In genomic region chr3:158168996-158169573, GRCh38 we compare ENCODE assay signal across 18 cellular contexts. TPM values are rescaled to one million over a fixed set of nuclear protein-coding genes. Genes with fewer than 3 reads are reported as not detected.
A peak's percentile ranks its signal among the peaks of the same experiment; 100 is the strongest.
DNase-seq lines count a peak whose midpoint lies in the region; ATAC-seq and TF ChIP-seq lines count a peak whose summit lies in the region.
"Had no signal": no experiment of that assay in that cellular context is flagged by ENCODE, and none has a peak within 500 bp of the region (broad histone marks: within the 10 kb centered on the region; RNA-seq: fewer than 3 reads in every experiment).

No MANE protein-coding gene starts in this region.

- CTCF ChIA-PET in SK-N-SH (lab: Yijun Ruan, JAX) (no interaction called here), OCI-LY7 (lab: Charles Lee; ENCODE audit: unreplicated experiment) (no interaction called here)

- H3K9me3 ChIP-seq in SK-N-SH = no peaks in the 10 kb centered on the region
- no peaks in the 10 kb centered on the region for H3K9me3 ChIP-seq in OCI-LY7 (ENCODE audit: low read length)
- H3K9me3 ChIP-seq: tibial nerve had no signal

- TF ChIP-seq CTCF in SK-N-SH (IDR thresholded peaks at IDR 0.05) = no peak
- no peak for TF ChIP-seq CTCF in choroid plexus epithelial cell (conservative IDR thresholded peaks at IDR 0.05; ENCODE audit: low read depth, low read length)
- no peak for TF ChIP-seq CTCF in OCI-LY7 (conservative IDR thresholded peaks at IDR 0.05; ENCODE audit: low read length)

- TF ChIP-seq EP300 in SK-N-SH (IDR thresholded peaks at IDR 0.05; ENCODE audit: borderline replicate concordance in 1 of 2, low read depth in 1 of 2, low read length in 1 of 2) = no peak

- peaks cover 3% of the 10 kb centered on the region; the same call in 1 of the 2 replicates for H3K79me2 ChIP-seq in SK-N-SH (ENCODE audit: insufficient read depth)
- H3K79me2 ChIP-seq in OCI-LY7 (ENCODE audit: insufficient read depth, low read depth, low read length) = no peaks in the 10 kb centered on the region

- peak overlapping the region in 1 of 2 experiments; percentile 47; a peak in 1 of 4 replicates for H3K27ac ChIP-seq in SK-N-SH (ENCODE audit: low read depth in 2 of 2, low read length in 1 of 2)
- no peak overlapping the region for H3K27ac ChIP-seq in OCI-LY7 (ENCODE audit: low read depth, low read length, poor library complexity, severe bottlenecking)

- H3K9me2 ChIP-seq in SK-N-SH (no peaks in the 10 kb centered on the region; the same call in 1 of the 2 replicates), OCI-LY7 (ENCODE audit: insufficient read depth, low read length) (no peaks in the 10 kb centered on the region)

- H2AFZ ChIP-seq in SK-N-SH (ENCODE audit: low read depth) = no peak overlapping the region
- no peak overlapping the region for H2AFZ ChIP-seq in OCI-LY7 (ENCODE audit: low read length)

- TF ChIP-seq RAD21 in SK-N-SH (IDR thresholded peaks at IDR 0.05; ENCODE audit: low read length) = no peak

- no peak for DNase-seq in SK-N-SH
- DNase-seq in NCI-H226 = peak; percentile 67
- peak; percentile 74 for DNase-seq in choroid plexus epithelial cell (ENCODE audit: low read depth)
- DNase-seq in smooth muscle cell of the brain vasculature (ENCODE audit: low read depth, low spot score) = peak; percentile 29
- DNase-seq in activated CD8-positive, alpha-beta memory T cell treated with anti-CD3 and anti-CD28 coated beads, Interleukin-2, amount 50 U/mL, for 48 hours = no peak
- DNase-seq in OCI-LY7 (ENCODE audit: low spot score) = no peak
- DNase-seq: ACHN; activated naive CD4-positive, alpha-beta T cell; activated T-cell treated with anti-CD3 and anti-CD28 coated beads for 4 hours; aorta; CD8-positive, alpha-beta T cell; foreskin melanocyte; NCI-H1417; NCI-H2171 treated with DMSO at 0.1 percent for 48 hours had no signal

- POLR2A ChIA-PET in SK-N-SH (lab: Yijun Ruan, JAX) = no interaction called here
- POLR2A ChIA-PET in OCI-LY7 (lab: Charles Lee) = interaction anchor here (0.7 to 1.5 kb wide), 3 partner anchors 9 to 54 kb away, joined by 3 to 7 read pairs (median 5); no protein-coding TSS in a partner anchor

- 93% methylated on average over 4 of the region's 4 CpGs for WGBS in SK-N-SH (ENCODE audit: low lambda C conversion rate)

- ATAC-seq in SK-N-SH treated with all-trans-retinoic acid at 6 μM for 48 hours (no peak), HG02623 (IDR thresholded peaks at IDR 0.05; ENCODE audit: unreplicated experiment) (no peak)
- ATAC-seq: stimulated activated memory B cell treated with anti-CD40 and anti-IgM and Interleukin-4, amounts not matched to agents 10 μg/mL and 1 μg/mL and 100 μg/mL, for 72 hours had no signal

- no peak overlapping the region for H3K4me3 ChIP-seq in SK-N-SH (ENCODE audit: low read depth in 2 of 2, low read length in 1 of 2)
- no peak overlapping the region for H3K4me3 ChIP-seq in choroid plexus epithelial cell (ENCODE audit: low read depth, low read length)
- H3K4me3 ChIP-seq in OCI-LY7 (ENCODE audit: low read depth, low read length, poor library complexity, severe bottlenecking) = no peak overlapping the region
- H3K4me3 ChIP-seq: tibial nerve had no signal

- H3K4me1 ChIP-seq in SK-N-SH (ENCODE audit: control insufficient read depth in 1 of 2, insufficient read depth in 2 of 2, low read depth in 1 of 2, low read length in 1 of 2) (peaks cover 18 to 41% of the 10 kb centered on the region in 2 experiments), OCI-LY7 (ENCODE audit: insufficient read depth, low read length, poor library complexity, severe bottlenecking) (no peaks in the 10 kb centered on the region)

- intact Hi-C loops in OCI-LY7 (cut with micrococcal nuclease; ENCODE audit: unreplicated experiment) = no loop called here

- H3F3A ChIP-seq in SK-N-SH (replicated peaks; ENCODE audit: insufficient read depth) = peaks cover 33% of the 10 kb centered on the region

- BruUV-seq in OCI-LY7 (replicated peaks; lab: Mats Ljungman, UMichigan) = no TSS peak

- H3K9ac ChIP-seq in SK-N-SH = no peak overlapping the region

- H3K27me3 ChIP-seq in SK-N-SH (ENCODE audit: insufficient read depth) = no peaks in the 10 kb centered on the region
- H3K27me3 ChIP-seq: tibial nerve had no signal

- H3K4me2 ChIP-seq in SK-N-SH = peak overlapping the region; percentile 9; the same call in 1 of the 2 replicates
- H3K4me2 ChIP-seq in OCI-LY7 (ENCODE audit: low read length) = no peak overlapping the region

- H4K20me1 ChIP-seq in SK-N-SH (ENCODE audit: insufficient read depth) = no peaks in the 10 kb centered on the region; the same call in 1 of the 2 replicates
- H4K20me1 ChIP-seq in OCI-LY7 (ENCODE audit: insufficient read depth, low read length) = no peaks in the 10 kb centered on the region

- H3K36me3 ChIP-seq in SK-N-SH (replicated peaks in 1 of 2; ENCODE audit: control insufficient read depth in 1 of 2, insufficient read depth in 2 of 2, low read length in 1 of 2) = peaks cover 0 to 8% of the 10 kb centered on the region in 2 experiments
- H3K36me3 ChIP-seq in OCI-LY7 (ENCODE audit: insufficient read depth, low read length) = peaks cover 7% of the 10 kb centered on the region; the same call in 1 of the 2 replicates

TF ChIP-seq in SK-N-SH, 30 proteins besides CTCF, POLR2A, EP300 and RAD21:
- TF ChIP-seq NFIC (IDR thresholded peaks at IDR 0.05; ENCODE audit: borderline replicate concordance) = peak; percentile 48; the same call in 1 of the 2 replicates
- TF ChIP-seq IRF3 (IDR thresholded peaks at IDR 0.05; ENCODE audit: low read depth, low read length) = no peak
- TF ChIP-seq TCF12 (IDR thresholded peaks at IDR 0.05) = no peak

TF ChIP-seq in SK-N-SH treated with all-trans-retinoic acid at 6 μM for 48 hours, 23 proteins besides CTCF, POLR2A, EP300 and RAD21:
- TF ChIP-seq OSR1 (CRISPR knock-in tag; IDR thresholded peaks at IDR 0.05) = no peak
- TF ChIP-seq PATZ1 (CRISPR knock-in tag; IDR thresholded peaks at IDR 0.05; ENCODE audit: borderline replicate concordance) = no peak
- TF ChIP-seq ZNF70 (CRISPR knock-in tag; IDR thresholded peaks at IDR 0.05) = no peak
- TF ChIP-seq TOX (CRISPR knock-in tag; IDR thresholded peaks at IDR 0.05; ENCODE audit: borderline replicate concordance) = no peak
- TF ChIP-seq PPARA (CRISPR knock-in tag; IDR thresholded peaks at IDR 0.05; ENCODE audit: borderline replicate concordance) = no peak
- no peak for TF ChIP-seq TSHZ2 (CRISPR knock-in tag; IDR thresholded peaks at IDR 0.05)
- no peak for TF ChIP-seq ZFP30 (CRISPR knock-in tag; IDR thresholded peaks at IDR 0.05)
- TF ChIP-seq BACH2 (CRISPR knock-in tag; IDR thresholded peaks at IDR 0.05; ENCODE audit: borderline replicate concordance) = no peak
- no peak for TF ChIP-seq RARB (CRISPR knock-in tag; IDR thresholded peaks at IDR 0.05)
- no peak for TF ChIP-seq CSDC2 (CRISPR knock-in tag; IDR thresholded peaks at IDR 0.05)
- TF ChIP-seq SNAI2 (CRISPR knock-in tag; IDR thresholded peaks at IDR 0.05) = no peak
- no peak for TF ChIP-seq TCF4 (CRISPR knock-in tag; IDR thresholded peaks at IDR 0.05; ENCODE audit: borderline replicate concordance)
- TF ChIP-seq ZC3H10 (CRISPR knock-in tag; IDR thresholded peaks at IDR 0.05) = no peak

RNA-seq across cellular contexts. Expression of gene RSRC1, which starts 59.2 kb away (rescaled TPM):
- 4.4 and 4.5 TPM in 2 replicates for polyA plus RNA-seq in SK-N-SH (2012; rRNA removed)
- polyA plus RNA-seq in SK-N-SH (2012; cell fraction: cytosol; rRNA removed) = 8.6 and 10.9 TPM in 2 replicates
- 2.7 and 5.1 TPM in 2 replicates for polyA plus RNA-seq in SK-N-SH (2012; cell fraction: nucleus; rRNA removed)
- 78.1 and 97.4 TPM in 2 replicates for total RNA-seq in OCI-LY7 (2014; rRNA removed; shearing (Covaris generic))
- 76.3 and 77.7 TPM in 2 replicates for total RNA-seq in OCI-LY7 (2022)

Comparison
In these comparisons a context has a peak if more than half of its experiments do, and no peak if none do; other contexts are left out.
1. DNase-seq: peak in NCI-H226 (single experiment), choroid plexus epithelial cell (single experiment) and smooth muscle cell of the brain vasculature (single experiment); none in SK-N-SH (single experiment), activated CD8-positive, alpha-beta memory T cell treated with anti-CD3 and anti-CD28 coated beads, Interleukin-2, amount 50 U/mL, for 48 hours (single experiment) and OCI-LY7 (single experiment).